Comparison of ENCODE assay signal across 10 cellular contexts in the genomic region with DNA sequence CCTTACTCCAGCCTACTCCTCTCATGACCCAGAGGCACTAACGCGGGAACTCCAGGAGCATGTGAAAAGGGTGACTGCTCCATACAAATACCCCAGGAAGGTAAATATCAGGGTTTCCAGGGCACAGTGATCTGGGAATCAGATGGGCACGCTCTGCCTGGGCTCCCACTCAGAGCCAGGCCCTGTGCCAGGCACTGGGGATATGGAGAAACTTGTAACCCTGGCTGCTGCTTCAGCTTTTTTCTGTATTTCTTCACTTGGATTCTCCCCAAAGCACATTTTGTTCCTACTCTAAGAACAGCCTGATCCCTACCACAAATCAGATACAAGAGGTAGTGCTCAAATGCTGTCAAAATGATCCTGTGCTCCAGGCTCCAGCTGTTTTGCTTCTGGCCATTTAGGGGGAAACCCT. TPM values are rescaled to one million over a fixed set of nuclear protein-coding genes. Genes with fewer than 3 reads are reported as not detected.
"Had no signal": no experiment of that assay in that cellular context is flagged by ENCODE, and none has a peak within 500 bp of the region (broad histone marks: within the 10 kb centered on the region; RNA-seq: fewer than 3 reads in every experiment).

No MANE protein-coding gene starts in this region.

RNA-seq across cellular contexts. Expression of a gene that starts 11.5 kb away (rescaled TPM):
- total RNA-seq: activated B cell treated with CpG ODN at 0.5 μM for 24 hours; activated CD8-positive, alpha-beta T cell treated with anti-CD3 and anti-CD28 coated beads for 36 hours; kidney epithelial cell; mammary epithelial cell; mononuclear cell; naive thymus-derived CD8-positive, alpha-beta T cell; progenitor cell of endocrine pancreas; SK-MEL-5 had no signal
- polyA plus RNA-seq: mammary epithelial cell; naive thymus-derived CD8-positive, alpha-beta T cell had no signal

RNA-seq across cellular contexts. Expression of a gene that starts 30.5 kb away (rescaled TPM):
- total RNA-seq: activated B cell treated with CpG ODN at 0.5 μM for 24 hours; activated CD8-positive, alpha-beta T cell treated with anti-CD3 and anti-CD28 coated beads for 36 hours; activated T-cell treated with anti-CD3 and anti-CD28 coated beads, Interleukin-2, amount 50 U/mL, for 4 hours; kidney epithelial cell; mammary epithelial cell; mononuclear cell; naive thymus-derived CD8-positive, alpha-beta T cell; progenitor cell of endocrine pancreas; SK-MEL-5 had no signal
- polyA plus RNA-seq: mammary epithelial cell; naive thymus-derived CD8-positive, alpha-beta T cell had no signal

RNA-seq across cellular contexts. Expression of a gene that starts 35.3 kb away (rescaled TPM):
- total RNA-seq: activated B cell treated with CpG ODN at 0.5 μM for 24 hours; activated CD8-positive, alpha-beta T cell treated with anti-CD3 and anti-CD28 coated beads for 36 hours; activated T-cell treated with anti-CD3 and anti-CD28 coated beads, Interleukin-2, amount 50 U/mL, for 4 hours; adrenal gland; kidney epithelial cell; mammary epithelial cell; mononuclear cell; naive thymus-derived CD8-positive, alpha-beta T cell; progenitor cell of endocrine pancreas; SK-MEL-5 had no signal
- polyA plus RNA-seq: adrenal gland; mammary epithelial cell; naive thymus-derived CD8-positive, alpha-beta T cell had no signal
